Comparison of ENCODE assay signal across 14 cellular contexts in genomic region chr7:120998525-120998924, GRCh38. TPM values are rescaled to one million over a fixed set of nuclear protein-coding genes. Genes with fewer than 3 reads are reported as not detected.
DNase-seq lines count a peak whose midpoint lies in the region; ATAC-seq and TF ChIP-seq lines count a peak whose summit lies in the region.
"Had no signal": no experiment of that assay in that cellular context is flagged by ENCODE, and none has a peak within 500 bp of the region (broad histone marks: within the 10 kb centered on the region; RNA-seq: fewer than 3 reads in every experiment).

No MANE protein-coding gene starts in this region.

- TF ChIP-seq POLR2A in gastrocnemius medialis (IDR thresholded peaks at IDR 0.05), result no peak
- TF ChIP-seq POLR2A in vagina (IDR thresholded peaks at IDR 0.05), result no peak

- H3K4me3 ChIP-seq in left ventricle myocardium inferior (no peak overlapping the region), right atrium auricular region (no peak overlapping the region), hepatocyte (no peak overlapping the region), gastrocnemius medialis (no peak overlapping the region), vagina (no peak overlapping the region)
- H3K4me3 ChIP-seq: BLaER1 treated with 17β-estradiol and CSF1 and Interleukin-3, amounts not matched to agents 10 nM and 100 nM had no signal

- H3K27me3 ChIP-seq in left ventricle myocardium inferior (ENCODE audit: low read depth) (no peaks in the 10 kb centered on the region), right atrium auricular region (no peaks in the 10 kb centered on the region), hepatocyte (no peaks in the 10 kb centered on the region), gastrocnemius medialis (no peaks in the 10 kb centered on the region), vagina (no peaks in the 10 kb centered on the region)
- H3K27me3 ChIP-seq: BLaER1 treated with 17β-estradiol and CSF1 and Interleukin-3, amounts not matched to agents 10 nM and 100 nM had no signal

- in situ Hi-C loops in gastrocnemius medialis (cut with MboI; ENCODE audit: low sequenced_read_pairs in 4 of 4), result loop anchor here in 1 of 4 donors (10.0 kb wide), 1 partner anchor 76 kb away; no protein-coding TSS in a partner anchor

- H3K9me3 ChIP-seq in left ventricle myocardium inferior (replicated peaks) (no peaks in the 10 kb centered on the region), right atrium auricular region (no peaks in the 10 kb centered on the region), hepatocyte (ENCODE audit: low read depth) (no peaks in the 10 kb centered on the region), gastrocnemius medialis (no peaks in the 10 kb centered on the region), vagina (no peaks in the 10 kb centered on the region)
- H3K9me3 ChIP-seq: BLaER1 treated with 17β-estradiol and CSF1 and Interleukin-3, amounts not matched to agents 10 nM and 100 nM had no signal

- no peaks in the 10 kb centered on the region for H3K9me3 Mint-ChIP-seq in activated naive CD4-positive, alpha-beta T cell treated with anti-CD3 and anti-CD28 coated beads, Interleukin-2, amount 50 U/mL, for 72 hours

- H3K79me2 ChIP-seq in hepatocyte, result peaks cover 42% of the 10 kb centered on the region

- no peaks in the 10 kb centered on the region for H3K36me3 Mint-ChIP-seq in activated naive CD4-positive, alpha-beta T cell treated with anti-CD3 and anti-CD28 coated beads, Interleukin-2, amount 50 U/mL, for 72 hours

- H4K20me1 ChIP-seq in hepatocyte (ENCODE audit: insufficient read depth, poor library complexity, severe bottlenecking), result no peaks in the 10 kb centered on the region

- WGBS in hepatocyte (ENCODE audit: low lambda C conversion rate, missing lambda C conversion rate), result 45% methylated on average over 1 of the region's 1 CpG

- H3K27ac ChIP-seq in left ventricle myocardium inferior (replicated peaks), result peak overlapping the region; percentile 2
- peak overlapping the region in 1 of 2 donors; percentile 13 for H3K27ac ChIP-seq in right atrium auricular region
- peak overlapping the region; percentile 5 for H3K27ac ChIP-seq in hepatocyte
- peak overlapping the region; percentile 91 to 98 (median 94) for H3K27ac ChIP-seq in gastrocnemius medialis
- peak overlapping the region; percentile 36 for H3K27ac ChIP-seq in vagina
- H3K27ac ChIP-seq: BLaER1 treated with 17β-estradiol and CSF1 and Interleukin-3, amounts not matched to agents 10 nM and 100 nM had no signal

- no peaks in the 10 kb centered on the region for H3K9me2 ChIP-seq in hepatocyte (replicated peaks; ENCODE audit: insufficient read depth)

- no peak for ATAC-seq in gastrocnemius medialis
- no peak for ATAC-seq in activated naive CD4-positive, alpha-beta T cell treated with anti-CD3 and anti-CD28 coated beads, Interleukin-2, amount 50 U/mL, for 72 hours

- H3K36me3 ChIP-seq in left ventricle myocardium inferior, result no peaks in the 10 kb centered on the region
- no peaks in the 10 kb centered on the region for H3K36me3 ChIP-seq in right atrium auricular region
- no peaks in the 10 kb centered on the region for H3K36me3 ChIP-seq in hepatocyte (replicated peaks; ENCODE audit: insufficient read depth, low read depth)
- H3K36me3 ChIP-seq in gastrocnemius medialis, result no peaks in the 10 kb centered on the region
- no peaks in the 10 kb centered on the region for H3K36me3 ChIP-seq in vagina
- H3K36me3 ChIP-seq: BLaER1 treated with 17β-estradiol and CSF1 and Interleukin-3, amounts not matched to agents 10 nM and 100 nM had no signal

- H3K4me1 ChIP-seq in left ventricle myocardium inferior, result peaks cover 96% of the 10 kb centered on the region
- H3K4me1 ChIP-seq in right atrium auricular region, result peaks cover 0 to 58% of the 10 kb centered on the region in 2 donors
- H3K4me1 ChIP-seq in hepatocyte (ENCODE audit: insufficient read depth), result peaks cover 13% of the 10 kb centered on the region
- peaks cover 89% of the 10 kb centered on the region in 2 donors for H3K4me1 ChIP-seq in gastrocnemius medialis
- H3K4me1 ChIP-seq in vagina, result peaks cover 44% of the 10 kb centered on the region

- intact Hi-C loops in left ventricle myocardium inferior (cut with micrococcal nuclease) (no loop called here), gastrocnemius medialis (cut with DNase I; ENCODE audit: low total_unique reads) (loop anchor here (10.0 kb wide), 1 partner anchor 196 kb away; no protein-coding TSS in a partner anchor), vagina (cut with DNase I) (no loop called here)

- H2AFZ ChIP-seq in hepatocyte, result no peak overlapping the region

- peak overlapping the region; percentile 1 for H3K4me2 ChIP-seq in hepatocyte

- TF ChIP-seq CTCF in left ventricle myocardium inferior (IDR thresholded peaks at IDR 0.05; ENCODE audit: borderline replicate concordance), result no peak
- TF ChIP-seq CTCF in right atrium auricular region (IDR thresholded peaks at IDR 0.05), result no peak
- TF ChIP-seq CTCF in hepatocyte (IDR thresholded peaks at IDR 0.05; ENCODE audit: poor library complexity), result no peak
- no peak for TF ChIP-seq CTCF in gastrocnemius medialis (IDR thresholded peaks at IDR 0.05 in 4 of 5, conservative IDR thresholded peaks at IDR 0.05 in 1 of 5)
- TF ChIP-seq CTCF in vagina (IDR thresholded peaks at IDR 0.05), result no peak

- DNase-seq in left ventricle myocardium inferior (no peak), right atrium auricular region (ENCODE audit: low spot score) (no peak), hepatocyte (ENCODE audit: low spot score) (no peak), gastrocnemius medialis (no peak), vagina (ENCODE audit: extremely low spot score in 2 of 2) (no peak), NCI-H446 (lab: John Stamatoyannopoulos, UW) (no peak)
- DNase-seq in activated naive CD4-positive, alpha-beta T cell treated with anti-CD3 and anti-CD28 coated beads, Interleukin-2, amount 50 U/mL, for 72 hours (ENCODE audit: low spot score in 2 of 2), result no peak
- DNase-seq in stimulated activated CD4-positive, alpha-beta T cell treated with anti-CD3 and anti-CD28 coated beads, Interleukin-1b, Interleukin-23, amount 100 ng/mL, for 48 hours, result no peak
- DNase-seq: DMS153, EL, NCI-H1417 treated with DMSO at 0.1 percent for 48 hours, NCI-H2029, NCI-H69 had no signal

- H3K27ac Mint-ChIP-seq in activated naive CD4-positive, alpha-beta T cell treated with anti-CD3 and anti-CD28 coated beads, Interleukin-2, amount 50 U/mL, for 72 hours, result no peak overlapping the region

RNA-seq across cellular contexts. Expression of gene CPED1, which starts 10.0 kb away (rescaled TPM):
- 33.8 TPM for total RNA-seq in left ventricle myocardium inferior
- 10 to 100 TPM; 13.8 to 19.0 TPM for total RNA-seq in right atrium auricular region
- total RNA-seq in hepatocyte, result 29.4 and 30.5 TPM in 2 replicates
- 8.1 and 10.1 TPM in 2 replicates for polyA plus RNA-seq in hepatocyte
- 10 to 100 TPM in 3 of 4 donors, 1 to 10 TPM in 1; 4.8 to 35.5 (median 34.1) TPM for total RNA-seq in gastrocnemius medialis
- 27.3 TPM for total RNA-seq in vagina
- total RNA-seq in activated naive CD4-positive, alpha-beta T cell treated with anti-CD3 and anti-CD28 coated beads, Interleukin-2, amount 50 U/mL, for 72 hours, result not detected

RNA-seq across cellular contexts. Expression of gene ING3, which starts 47.9 kb away (rescaled TPM):
- total RNA-seq in left ventricle myocardium inferior, result 13.4 TPM
- 10 to 100 TPM in 1 of 2 donors, 1 to 10 TPM in 1; 9.9 to 10.4 TPM for total RNA-seq in right atrium auricular region
- 21.0 and 29.6 TPM in 2 replicates for total RNA-seq in hepatocyte
- polyA plus RNA-seq in hepatocyte, result 14.1 and 17.6 TPM in 2 replicates
- 1 to 10 TPM; 5.8 to 9.9 (median 6.7) TPM for total RNA-seq in gastrocnemius medialis
- total RNA-seq in vagina, result 14.0 TPM
- total RNA-seq in activated naive CD4-positive, alpha-beta T cell treated with anti-CD3 and anti-CD28 coated beads, Interleukin-2, amount 50 U/mL, for 72 hours, result 10 to 100 TPM; 22.2 to 29.7 TPM

Comparison
In these comparisons a context has a peak if more than half of its experiments do, and no peak if none do; other contexts are left out.
1. RNA of gene CPED1, which starts 10.0 kb away (total RNA-seq): 4.8 to 35.5 TPM in gastrocnemius medialis, 33.8 TPM in left ventricle myocardium inferior (single experiment), 29.4 to 30.5 TPM in hepatocyte, 27.3 TPM in vagina (single experiment) and 13.8 to 19.0 TPM in right atrium auricular region; not detected in activated naive CD4-positive, alpha-beta T cell treated with anti-CD3 and anti-CD28 coated beads, Interleukin-2, amount 50 U/mL, for 72 hours; every median in the first group is over 4 times any median in the second.